28 cellular contexts compared by ENCODE assay signal in genomic region chr13:73162912-73163911, GRCh38.
DNase-seq lines count a peak whose midpoint lies in the region; ATAC-seq and TF ChIP-seq lines count a peak whose summit lies in the region.
"Had no signal": no experiment of that assay in that cellular context is flagged by ENCODE, and none has a peak within 500 bp of the region (broad histone marks: within the 10 kb centered on the region; RNA-seq: fewer than 3 reads in every experiment).

No MANE protein-coding gene starts in this region.

- 56 to 70% methylated on average over 2 of the region's 2 CpGs for WGBS in esophagus, 2 donors

- H3K36me3 ChIP-seq in esophagus (ENCODE audit: control insufficient read depth in 2 of 2, insufficient read depth in 2 of 2, low read length in 1 of 2) = no peaks in the 10 kb centered on the region
- H3K36me3 ChIP-seq: heart right ventricle had no signal

- H3K27me3 ChIP-seq in esophagus (ENCODE audit: control insufficient read depth in 1 of 2, insufficient read depth in 2 of 2, low read length in 2 of 2) = no peaks in the 10 kb centered on the region

- H3K4me3 ChIP-seq in esophagus (ENCODE audit: low read depth in 1 of 2, low read length in 2 of 2) = no peak overlapping the region
- H3K4me3 ChIP-seq: heart right ventricle, skin epidermis had no signal

- H3K4me3 Mint-ChIP-seq in activated T-cell treated with anti-CD3 and anti-CD28 coated beads, Interleukin-2, amount 50 U/mL, for 72 hours = no peak overlapping the region
- H3K4me3 Mint-ChIP-seq in activated T-cell treated with anti-CD3 and anti-CD28 coated beads, Interleukin-2, amount 50 U/mL, for 24 hours = no peak overlapping the region
- H3K4me3 Mint-ChIP-seq in stimulated activated effector memory CD8-positive, alpha-beta T cell treated with anti-CD3 and anti-CD28 coated beads, Interleukin-12 subunit alpha, Interleukin-12 subunit beta, amount 100 ng/mL, for 72 hours = no peak overlapping the region
- H3K4me3 Mint-ChIP-seq: activated naive CD4-positive, alpha-beta T cell treated with anti-CD3 and anti-CD28 coated beads, Interleukin-2, amount 10 ng/mL, durations not matched to agents 7 days and 5 days; B cell; dendritic cell treated with granulocyte-macrophage colony-stimulating factor and Interleukin-4, amounts not matched to agents 40 ng/mL and 50 ng/mL, for 4 days; naive B cell; T-cell had no signal

- H3K4me1 ChIP-seq in esophagus (ENCODE audit: control insufficient read depth in 2 of 2, insufficient read depth in 2 of 2, low read length in 1 of 2) = peaks cover 0 to 5% of the 10 kb centered on the region in 2 donors
- H3K4me1 ChIP-seq: heart right ventricle had no signal

- H3K9me3 Mint-ChIP-seq in activated T-cell treated with anti-CD3 and anti-CD28 coated beads, Interleukin-2, amount 50 U/mL, for 72 hours = peaks cover 0 to 7% of the 10 kb centered on the region in 2 donors
- no peaks in the 10 kb centered on the region for H3K9me3 Mint-ChIP-seq in activated T-cell treated with anti-CD3 and anti-CD28 coated beads, Interleukin-2, amount 50 U/mL, for 24 hours
- H3K9me3 Mint-ChIP-seq in stimulated activated effector memory CD8-positive, alpha-beta T cell treated with anti-CD3 and anti-CD28 coated beads, Interleukin-12 subunit alpha, Interleukin-12 subunit beta, amount 100 ng/mL, for 72 hours = peaks cover 2% of the 10 kb centered on the region

- H3K27me3 Mint-ChIP-seq in activated T-cell treated with anti-CD3 and anti-CD28 coated beads, Interleukin-2, amount 50 U/mL, for 72 hours (ENCODE audit: low read depth) = no peaks in the 10 kb centered on the region
- no peaks in the 10 kb centered on the region for H3K27me3 Mint-ChIP-seq in activated T-cell treated with anti-CD3 and anti-CD28 coated beads, Interleukin-2, amount 50 U/mL, for 24 hours
- H3K27me3 Mint-ChIP-seq: activated naive CD4-positive, alpha-beta T cell treated with anti-CD3 and anti-CD28 coated beads, Interleukin-2, amount 10 ng/mL, durations not matched to agents 7 days and 5 days; B cell; dendritic cell treated with granulocyte-macrophage colony-stimulating factor and Interleukin-4, amounts not matched to agents 40 ng/mL and 50 ng/mL, for 4 days; naive B cell had no signal

- H3K27ac ChIP-seq in esophagus (ENCODE audit: low read depth in 2 of 2, low read length in 1 of 2) = peak overlapping the region; percentile 75 to 88
- H3K27ac ChIP-seq: heart right ventricle, skin epidermis had no signal

- TF ChIP-seq POLR2A in erythroblast (IDR thresholded peaks at IDR 0.05; ENCODE audit: low read length) = no peak

- H3K9me3 ChIP-seq in esophagus (ENCODE audit: control insufficient read depth in 2 of 2, insufficient read depth in 1 of 2, low read depth in 1 of 2, low read length in 1 of 2) = no peaks in the 10 kb centered on the region

- H3K36me3 Mint-ChIP-seq in activated T-cell treated with anti-CD3 and anti-CD28 coated beads, Interleukin-2, amount 50 U/mL, for 72 hours (ENCODE audit: insufficient read depth in 2 of 2) = peaks cover 0 to 3% of the 10 kb centered on the region in 2 donors
- H3K36me3 Mint-ChIP-seq in activated T-cell treated with anti-CD3 and anti-CD28 coated beads, Interleukin-2, amount 50 U/mL, for 24 hours (ENCODE audit: low read depth) = no peaks in the 10 kb centered on the region
- H3K36me3 Mint-ChIP-seq in stimulated activated effector memory CD8-positive, alpha-beta T cell treated with anti-CD3 and anti-CD28 coated beads, Interleukin-12 subunit alpha, Interleukin-12 subunit beta, amount 100 ng/mL, for 72 hours = no peaks in the 10 kb centered on the region
- H3K36me3 Mint-ChIP-seq: activated naive CD4-positive, alpha-beta T cell treated with anti-CD3 and anti-CD28 coated beads, Interleukin-2, amount 10 ng/mL, durations not matched to agents 7 days and 5 days; naive B cell; T-cell had no signal

- ATAC-seq in activated T-cell treated with anti-CD3 and anti-CD28 coated beads, Interleukin-2, amount 50 U/mL, for 72 hours (replicated peaks in 1 of 2) = peak; percentile 13 to 20
- ATAC-seq in stimulated activated effector memory CD8-positive, alpha-beta T cell treated with anti-CD3 and anti-CD28 coated beads, Interleukin-12 subunit alpha, Interleukin-12 subunit beta, amount 100 ng/mL, for 72 hours = peak; percentile 57
- no peak for ATAC-seq in HG02981 (IDR thresholded peaks at IDR 0.05; ENCODE audit: unreplicated experiment)
- ATAC-seq: heart right ventricle, left cardiac atrium, T-cell had no signal

- H3K27ac Mint-ChIP-seq in activated T-cell treated with anti-CD3 and anti-CD28 coated beads, Interleukin-2, amount 50 U/mL, for 72 hours = no peak overlapping the region
- no peak overlapping the region for H3K27ac Mint-ChIP-seq in activated T-cell treated with anti-CD3 and anti-CD28 coated beads, Interleukin-2, amount 50 U/mL, for 24 hours
- no peak overlapping the region for H3K27ac Mint-ChIP-seq in stimulated activated effector memory CD8-positive, alpha-beta T cell treated with anti-CD3 and anti-CD28 coated beads, Interleukin-12 subunit alpha, Interleukin-12 subunit beta, amount 100 ng/mL, for 72 hours
- H3K27ac Mint-ChIP-seq: activated naive CD4-positive, alpha-beta T cell treated with anti-CD3 and anti-CD28 coated beads, Interleukin-2, amount 10 ng/mL, durations not matched to agents 7 days and 5 days; B cell; dendritic cell treated with granulocyte-macrophage colony-stimulating factor and Interleukin-4, amounts not matched to agents 40 ng/mL and 50 ng/mL, for 4 days; naive B cell; T-cell had no signal

- peaks cover 2% of the 10 kb centered on the region for H3K4me1 Mint-ChIP-seq in activated T-cell treated with anti-CD3 and anti-CD28 coated beads, Interleukin-2, amount 50 U/mL, for 72 hours (ENCODE audit: low read depth)
- H3K4me1 Mint-ChIP-seq in activated T-cell treated with anti-CD3 and anti-CD28 coated beads, Interleukin-2, amount 50 U/mL, for 24 hours (ENCODE audit: low read depth) = peaks cover 2% of the 10 kb centered on the region
- H3K4me1 Mint-ChIP-seq in stimulated activated effector memory CD8-positive, alpha-beta T cell treated with anti-CD3 and anti-CD28 coated beads, Interleukin-12 subunit alpha, Interleukin-12 subunit beta, amount 100 ng/mL, for 72 hours = no peaks in the 10 kb centered on the region
- H3K4me1 Mint-ChIP-seq: activated naive CD4-positive, alpha-beta T cell treated with anti-CD3 and anti-CD28 coated beads, Interleukin-2, amount 10 ng/mL, durations not matched to agents 7 days and 5 days; B cell; naive B cell; T-cell had no signal

- DNase-seq in activated T-cell treated with anti-CD3 and anti-CD28 coated beads, Interleukin-2, amount 50 U/mL, for 72 hours = no peak
- no peak for DNase-seq in activated T-cell treated with anti-CD3 and anti-CD28 coated beads, Interleukin-2, amount 50 U/mL, for 24 hours
- DNase-seq in NCI-H69 (lab: John Stamatoyannopoulos, UW) (peak; percentile 11), erythroblast (lab: John Stamatoyannopoulos, UW) (no peak)
- no peak for DNase-seq in stimulated activated effector memory CD8-positive, alpha-beta T cell treated with anti-CD3 and anti-CD28 coated beads, Interleukin-12 subunit alpha, Interleukin-12 subunit beta, amount 100 ng/mL, for 72 hours (ENCODE audit: low spot score in 2 of 2)
- no peak for DNase-seq in effector CD4-positive, alpha-beta T cell
- DNase-seq: activated CD4-positive, alpha-beta T cell treated with anti-CD3 and anti-CD28 coated beads for 4 hours; activated naive CD4-positive, alpha-beta T cell treated with anti-CD3 and anti-CD28 coated beads, Interleukin-2, amount 10 ng/mL, durations not matched to agents 7 days and 5 days; activated T-cell treated with anti-CD3 and anti-CD28 coated beads, Interleukin-2, amount 50 U/mL, for 48 hours; anterior cingulate cortex; DND-41; heart right ventricle; left cardiac atrium; mesendoderm; naive B cell; NCI-H1105 treated with DMSO at 0.1 percent for 48 hours; NCI-H2081; NCI-H345; NCI-H82; nucleus accumbens; SHP77; stimulated activated CD4-positive, alpha-beta T cell treated with anti-CD3 and anti-CD28 coated beads, Interleukin-1b, Interleukin-23, amount 100 ng/mL, for 48 hours; T-cell had no signal
